15 cellular contexts compared by ENCODE assay signal in genomic region chr17:27525836-27526235, GRCh38.
DNase-seq lines count a peak whose midpoint lies in the region; ATAC-seq and TF ChIP-seq lines count a peak whose summit lies in the region.
"Had no signal": no experiment of that assay in that cellular context is flagged by ENCODE, and none has a peak within 500 bp of the region (broad histone marks: within the 10 kb centered on the region; RNA-seq: fewer than 3 reads in every experiment).

No MANE protein-coding gene starts in this region.

- peaks cover 77% of the 10 kb centered on the region for H3K4me1 Mint-ChIP-seq in activated T-cell treated with anti-CD3 and anti-CD28 coated beads, Interleukin-2, amount 50 U/mL, for 24 hours (ENCODE audit: low read depth)
- peaks cover 72% of the 10 kb centered on the region for H3K4me1 Mint-ChIP-seq in dendritic cell treated with granulocyte-macrophage colony-stimulating factor and Interleukin-4, amounts not matched to agents 40 ng/mL and 50 ng/mL, for 4 days (ENCODE audit: low read depth)
- peaks cover 23 to 40% of the 10 kb centered on the region in 2 donors for H3K4me1 Mint-ChIP-seq in immature natural killer cell

- H3K4me1 ChIP-seq in Loucy (ENCODE audit: insufficient read depth, low read length, poor library complexity, severe bottlenecking), result peaks cover 57% of the 10 kb centered on the region
- H3K4me1 ChIP-seq in thyroid gland, result peaks cover 21 to 59% of the 10 kb centered on the region in 2 donors

- TF ChIP-seq CTCF in Loucy (conservative IDR thresholded peaks at IDR 0.05; ENCODE audit: low read length) (no peak), thyroid gland (IDR thresholded peaks at IDR 0.05) (no peak)

- H3K27ac Mint-ChIP-seq in activated T-cell treated with anti-CD3 and anti-CD28 coated beads, Interleukin-2, amount 50 U/mL, for 24 hours, result peak overlapping the region; percentile 4
- H3K27ac Mint-ChIP-seq in dendritic cell treated with granulocyte-macrophage colony-stimulating factor and Interleukin-4, amounts not matched to agents 40 ng/mL and 50 ng/mL, for 4 days, result peak overlapping the region; percentile 72
- H3K27ac Mint-ChIP-seq in immature natural killer cell, result peak overlapping the region in 1 of 6 donors; percentile 75
- H3K27ac Mint-ChIP-seq: HFFc6 had no signal

- no peak for ATAC-seq in HG03469 (IDR thresholded peaks at IDR 0.05; ENCODE audit: unreplicated experiment)
- ATAC-seq: Right ventricle myocardium inferior had no signal

- no peaks in the 10 kb centered on the region for H3F3A ChIP-seq in Loucy (ENCODE audit: low read depth)

- H3K4me3 ChIP-seq in Loucy (ENCODE audit: low read length, poor library complexity, severe bottlenecking) (no peak overlapping the region), thyroid gland (replicated peaks in 1 of 3) (no peak overlapping the region)

- intact Hi-C loops in dendritic cell treated with granulocyte-macrophage colony-stimulating factor and Interleukin-4, amounts not matched to agents 40 ng/mL and 50 ng/mL, for 4 days (cut with micrococcal nuclease), result loop anchor here (5.0 kb wide), 1 partner anchor 69 kb away; the partner anchor contains the start of gene KSR1
- intact Hi-C loops in thyroid gland (cut with DNase I), result loop anchor here (10.0 kb wide), 1 partner anchor 51 kb away; no protein-coding TSS in a partner anchor

- no peaks in the 10 kb centered on the region for H3K9me3 ChIP-seq in Loucy (ENCODE audit: insufficient read depth, low read depth, low read length)
- H3K9me3 ChIP-seq in thyroid gland, result no peaks in the 10 kb centered on the region

- 93 to 98% methylated on average over 2 of the region's 2 CpGs for WGBS in thyroid gland, 2 donors

- no peak for DNase-seq in activated T-cell treated with anti-CD3 and anti-CD28 coated beads, Interleukin-2, amount 50 U/mL, for 24 hours
- DNase-seq in activated T-cell treated with anti-CD3 and anti-CD28 coated beads for 4 hours (no peak), thyroid gland (no peak), immature natural killer cell (no peak)
- DNase-seq in NK-92 treated with Interleukin-12 subunit alpha and Interleukin-12 subunit beta, amount 100 ng/mL, for 24 hours (lab: John Stamatoyannopoulos, UW), result no peak
- DNase-seq: DND-41, HFFc6, KG1, NCI-H1436 treated with DMSO at 0.1 percent for 48 hours, NCI-H2081 treated with DMSO at 0.1 percent for 48 hours, NCI-H510A treated with DMSO at 0.1 percent for 48 hours had no signal

- H3K4me2 ChIP-seq in Loucy (ENCODE audit: low read depth, low read length, poor library complexity, severe bottlenecking), result peak overlapping the region; percentile 56

- H3K27me3 Mint-ChIP-seq in activated T-cell treated with anti-CD3 and anti-CD28 coated beads, Interleukin-2, amount 50 U/mL, for 24 hours, result no peaks in the 10 kb centered on the region
- H3K27me3 Mint-ChIP-seq in dendritic cell treated with granulocyte-macrophage colony-stimulating factor and Interleukin-4, amounts not matched to agents 40 ng/mL and 50 ng/mL, for 4 days, result peaks cover 2% of the 10 kb centered on the region
- H3K27me3 Mint-ChIP-seq in immature natural killer cell (ENCODE audit: low read depth in 3 of 3), result peaks cover 0 to 7% (median 0%) of the 10 kb centered on the region in 3 donors

- no peak for TF ChIP-seq POLR2A in thyroid gland (IDR thresholded peaks at IDR 0.05)

- H3K9ac ChIP-seq in Loucy (ENCODE audit: low read depth, low read length, poor library complexity, severe bottlenecking), result peak overlapping the region; percentile 10

- no peaks in the 10 kb centered on the region for H3K9me2 ChIP-seq in Loucy (replicated peaks; ENCODE audit: low read depth, low read length)

- peak overlapping the region in 2 of 3 donors; percentile 6 to 64 for H3K27ac ChIP-seq in thyroid gland

- H4K20me1 ChIP-seq in Loucy (ENCODE audit: insufficient read depth, low read length, poor library complexity, severe bottlenecking), result no peaks in the 10 kb centered on the region

- H3K4me3 Mint-ChIP-seq in activated T-cell treated with anti-CD3 and anti-CD28 coated beads, Interleukin-2, amount 50 U/mL, for 24 hours, result no peak overlapping the region
- no peak overlapping the region for H3K4me3 Mint-ChIP-seq in dendritic cell treated with granulocyte-macrophage colony-stimulating factor and Interleukin-4, amounts not matched to agents 40 ng/mL and 50 ng/mL, for 4 days
- no peak overlapping the region for H3K4me3 Mint-ChIP-seq in immature natural killer cell

- no peaks in the 10 kb centered on the region for H3K36me3 ChIP-seq in Loucy (ENCODE audit: insufficient read depth, low read length)
- no peaks in the 10 kb centered on the region for H3K36me3 ChIP-seq in thyroid gland

- no peaks in the 10 kb centered on the region for H3K27me3 ChIP-seq in Loucy (ENCODE audit: insufficient read depth, low read length, poor library complexity, severe bottlenecking)
- H3K27me3 ChIP-seq in thyroid gland, result no peaks in the 10 kb centered on the region

- H3K9me3 Mint-ChIP-seq in activated T-cell treated with anti-CD3 and anti-CD28 coated beads, Interleukin-2, amount 50 U/mL, for 24 hours, result no peaks in the 10 kb centered on the region
- no peaks in the 10 kb centered on the region for H3K9me3 Mint-ChIP-seq in dendritic cell treated with granulocyte-macrophage colony-stimulating factor and Interleukin-4, amounts not matched to agents 40 ng/mL and 50 ng/mL, for 4 days
- H3K9me3 Mint-ChIP-seq in immature natural killer cell, result no peaks in the 10 kb centered on the region
- H3K9me3 Mint-ChIP-seq: HFFc6 had no signal

- H3K36me3 Mint-ChIP-seq in activated T-cell treated with anti-CD3 and anti-CD28 coated beads, Interleukin-2, amount 50 U/mL, for 24 hours (ENCODE audit: low read depth), result peaks cover 14% of the 10 kb centered on the region
- no peaks in the 10 kb centered on the region for H3K36me3 Mint-ChIP-seq in dendritic cell treated with granulocyte-macrophage colony-stimulating factor and Interleukin-4, amounts not matched to agents 40 ng/mL and 50 ng/mL, for 4 days (ENCODE audit: low read depth)
- H3K36me3 Mint-ChIP-seq in immature natural killer cell, result peaks cover 0 to 3% (median 0%) of the 10 kb centered on the region in 3 donors

- H3K79me2 ChIP-seq in Loucy (ENCODE audit: insufficient read depth, low read length), result peaks cover 46% of the 10 kb centered on the region

- no peak overlapping the region for H2AFZ ChIP-seq in Loucy (ENCODE audit: low read length)
